In genomic region chr10:92483539-92483938, GRCh38 we compare ENCODE assay signal across 31 cellular contexts.
"Had no signal": no experiment of that assay in that cellular context is flagged by ENCODE, and none has a peak within 500 bp of the region (broad histone marks: within the 10 kb centered on the region; RNA-seq: fewer than 3 reads in every experiment).

No MANE protein-coding gene starts in this region.

- H3K4me1 Mint-ChIP-seq: activated B cell treated with CpG ODN at 0.5 μM for 24 hours had no signal

- H3K4me3 Mint-ChIP-seq: activated B cell treated with CpG ODN at 0.5 μM for 24 hours; activated CD8-positive, alpha-beta T cell treated with anti-CD3 and anti-CD28 coated beads for 36 hours; activated naive CD4-positive, alpha-beta T cell treated with anti-CD3 and anti-CD28 coated beads for 36 hours; activated naive CD8-positive, alpha-beta T cell; activated naive CD8-positive, alpha-beta T cell treated with anti-CD3 and anti-CD28 coated beads, Interleukin-2, amount 50 U/mL, for 24 hours; activated T-cell treated with anti-CD3 and anti-CD28 coated beads, Interleukin-2, amount 50 U/mL, for 4 hours; effector memory CD8-positive, alpha-beta T cell; T-helper 1 cell treated with Interleukin-12 subunit alpha and Interleukin-12 subunit beta and Interleukin-4 antibody, amounts not matched to agents 30 μg/mL and 1 μg/mL, for 36 hours; T-helper 2 cell treated with Interferon-gamma antibody and Interleukin-4, amounts not matched to agents 5 μg/mL and 100 μg/mL, for 36 hours had no signal

- H3K4me3 ChIP-seq: adrenal gland, body of pancreas, esophagus squamous epithelium, gastroesophageal sphincter, heart right ventricle, hepatocyte had no signal

- H3K27ac ChIP-seq: adrenal gland, body of pancreas, epithelial cell of prostate, esophagus squamous epithelium, gastroesophageal sphincter, heart right ventricle, hepatocyte, WERI-Rb-1 had no signal

- H3K9me3 Mint-ChIP-seq: activated B cell treated with CpG ODN at 0.5 μM for 24 hours; activated CD8-positive, alpha-beta T cell treated with anti-CD3 and anti-CD28 coated beads for 36 hours; activated naive CD4-positive, alpha-beta T cell treated with anti-CD3 and anti-CD28 coated beads for 36 hours; activated naive CD8-positive, alpha-beta T cell treated with anti-CD3 and anti-CD28 coated beads, Interleukin-2, amount 50 U/mL, for 24 hours; activated T-cell treated with anti-CD3 and anti-CD28 coated beads, Interleukin-2, amount 50 U/mL, for 4 hours; activated T-helper 2 cell treated with anti-CD3 and anti-CD28 coated beads, Interferon-gamma antibody, Interleukin-2, Interleukin-4, amounts not matched to agents 10 μg/mL and 5 μg/mL and 100 μg/mL, durations not matched to agents 14 hours and 24 hours and 36 hours; effector memory CD8-positive, alpha-beta T cell; T-helper 1 cell treated with Interleukin-12 subunit alpha and Interleukin-12 subunit beta and Interleukin-4 antibody, amounts not matched to agents 30 μg/mL and 1 μg/mL, for 36 hours; T-helper 2 cell treated with Interferon-gamma antibody and Interleukin-4, amounts not matched to agents 5 μg/mL and 100 μg/mL, for 36 hours had no signal

- H3K4me1 ChIP-seq: adrenal gland, gastroesophageal sphincter had no signal

- H3K27ac Mint-ChIP-seq: activated B cell treated with CpG ODN at 0.5 μM for 24 hours; activated CD8-positive, alpha-beta T cell treated with anti-CD3 and anti-CD28 coated beads for 36 hours; activated naive CD4-positive, alpha-beta T cell treated with anti-CD3 and anti-CD28 coated beads for 36 hours; activated naive CD8-positive, alpha-beta T cell; activated naive CD8-positive, alpha-beta T cell treated with anti-CD3 and anti-CD28 coated beads, Interleukin-2, amount 50 U/mL, for 24 hours; activated T-helper 2 cell treated with anti-CD3 and anti-CD28 coated beads, Interferon-gamma antibody, Interleukin-2, Interleukin-4, amounts not matched to agents 10 μg/mL and 5 μg/mL and 100 μg/mL, durations not matched to agents 14 hours and 24 hours and 36 hours; T-helper 1 cell treated with Interleukin-12 subunit alpha and Interleukin-12 subunit beta and Interleukin-4 antibody, amounts not matched to agents 30 μg/mL and 1 μg/mL, for 36 hours; T-helper 2 cell treated with Interferon-gamma antibody and Interleukin-4, amounts not matched to agents 5 μg/mL and 100 μg/mL, for 36 hours had no signal

- H3K9me3 ChIP-seq: adrenal gland, body of pancreas, esophagus squamous epithelium, gastroesophageal sphincter, heart right ventricle had no signal

- DNase-seq: activated B cell treated with CpG ODN at 0.5 μM for 24 hours; activated CD4-positive, alpha-beta T cell treated with anti-CD3 and anti-CD28 coated beads for 48 hours; activated CD4-positive, alpha-beta T cell treated with anti-CD3 and anti-CD28 coated beads, Interleukin-2, amount 50 U/mL, for 1 hour; activated CD4-positive, alpha-beta T cell treated with anti-CD3 and anti-CD28 coated beads, Interleukin-2, amount 50 U/mL, for 48 hours; activated CD8-positive, alpha-beta memory T cell treated with anti-CD3 and anti-CD28 coated beads for 24 hours; activated CD8-positive, alpha-beta T cell treated with anti-CD3 and anti-CD28 coated beads for 36 hours; activated effector memory CD4-positive, alpha-beta T cell treated with anti-CD3 and anti-CD28 coated beads, Interleukin-2, amount 50 U/mL, for 16 hours; activated naive CD4-positive, alpha-beta T cell treated with anti-CD3 and anti-CD28 coated beads for 36 hours; activated naive CD8-positive, alpha-beta T cell treated with anti-CD3 and anti-CD28 coated beads, Interleukin-2, amount 50 U/mL, for 24 hours; activated T-cell treated with anti-CD3 and anti-CD28 coated beads, Interleukin-2, amount 50 U/mL, for 4 hours; adrenal gland; amygdala; aorta; body of pancreas; caudate nucleus; cortex of kidney; dermis blood vessel endothelial cell; effector CD4-positive, alpha-beta T cell; effector memory CD8-positive, alpha-beta T cell; esophagus squamous epithelium; foreskin melanocyte; heart right ventricle; T1000; WERI-Rb-1 had no signal

- H3K27me3 Mint-ChIP-seq: activated B cell treated with CpG ODN at 0.5 μM for 24 hours; activated CD8-positive, alpha-beta T cell treated with anti-CD3 and anti-CD28 coated beads for 36 hours; activated naive CD8-positive, alpha-beta T cell; activated naive CD8-positive, alpha-beta T cell treated with anti-CD3 and anti-CD28 coated beads, Interleukin-2, amount 50 U/mL, for 24 hours; effector memory CD8-positive, alpha-beta T cell had no signal

- H3K27me3 ChIP-seq: adrenal gland, body of pancreas, esophagus squamous epithelium, gastroesophageal sphincter, heart right ventricle, hepatocyte had no signal
